In genomic region chr11:60816590-60817157, GRCh38 we compare ENCODE assay signal across 2 cellular contexts.
A peak's percentile ranks its signal among the peaks of the same experiment; 100 is the strongest.
TF ChIP-seq lines count a peak whose summit lies in the region.

No MANE protein-coding gene starts in this region.

TF ChIP-seq in A549, 52 proteins besides CTCF, POLR2A, EP300 and RAD21:
- TF ChIP-seq TP53 (CRISPR knock-in tag; IDR thresholded peaks at IDR 0.05) (no peak), FOSB (CRISPR knock-in tag; IDR thresholded peaks at IDR 0.05) (no peak), EHMT2 (IDR thresholded peaks at IDR 0.05; ENCODE audit: low read depth) (no peak), PHF8 (IDR thresholded peaks at IDR 0.05; ENCODE audit: borderline replicate concordance, low read depth) (no peak), CHD4 (IDR thresholded peaks at IDR 0.05; ENCODE audit: borderline replicate concordance) (0 out of 2 replicates have a peak, but pooled peaks have one; percentile 65)

TF ChIP-seq in K562, 482 proteins besides CTCF, POLR2A, EP300 and RAD21:
- TF ChIP-seq RBM25 (IDR thresholded peaks at IDR 0.05; ENCODE audit: low read depth, low read length, severe bottlenecking), result peak; percentile 60
- no peak for TF ChIP-seq TCF7L2 (IDR thresholded peaks at IDR 0.05; ENCODE audit: low read depth, low read length)
